Comparison of ENCODE assay signal across 8 cellular contexts in genomic region chr17:37744961-37745800, GRCh38. TPM values are rescaled to one million over a fixed set of nuclear protein-coding genes. Genes with fewer than 3 reads are reported as not detected.
DNase-seq lines count a peak whose midpoint lies in the region; ATAC-seq and TF ChIP-seq lines count a peak whose summit lies in the region.

HNF1B (minus strand) TSS chr17:37745059; CDS start chr17:37744884, 175 bp downstream.

- H3K27me3 Mint-ChIP-seq in naive B cell: peaks cover 46 to 77% (median 72%) of the 10 kb centered on the region in 3 donors

- no peaks in the 10 kb centered on the region for H3K36me3 ChIP-seq in osteoblast (ENCODE audit: insufficient read depth, low read length)

- H3K4me3 ChIP-seq in osteoblast (ENCODE audit: insufficient read depth, low read length): no peak within 1 kb of the TSS

- peaks cover 0 to 5% of the 10 kb centered on the region in 2 donors for H3K36me3 Mint-ChIP-seq in activated naive CD4-positive, alpha-beta T cell treated with anti-CD3 and anti-CD28 coated beads, Interleukin-2, amount 50 U/mL, for 72 hours
- no peaks in the 10 kb centered on the region for H3K36me3 Mint-ChIP-seq in naive B cell

- no peaks in the 10 kb centered on the region for H4K20me1 ChIP-seq in osteoblast (ENCODE audit: insufficient read depth, low read length)

- no peak within 1 kb of the TSS for H2AFZ ChIP-seq in osteoblast (ENCODE audit: low read length)

- H3K27me3 ChIP-seq in osteoblast (ENCODE audit: insufficient read depth, low read length): peaks cover 88% of the 10 kb centered on the region

- CTCF ChIA-PET in HEK293T (lab: Yijun Ruan, JAX): no interaction called here

- no peaks in the 10 kb centered on the region for H3K79me2 ChIP-seq in osteoblast (ENCODE audit: insufficient read depth, low read length)

- H3K4me3 Mint-ChIP-seq in naive B cell: peak within 1 kb of the TSS; percentile 45 to 92 (median 86)

- no peak within 1 kb of the TSS for H3K27ac Mint-ChIP-seq in activated naive CD4-positive, alpha-beta T cell treated with anti-CD3 and anti-CD28 coated beads, Interleukin-2, amount 50 U/mL, for 72 hours
- H3K27ac Mint-ChIP-seq in naive B cell: peak within 1 kb of the TSS; percentile 23 to 90 (median 84)

- H3K4me2 ChIP-seq in osteoblast (ENCODE audit: insufficient read depth, low read length): no peak within 1 kb of the TSS

- ATAC-seq in GM18511 (IDR thresholded peaks at IDR 0.05; ENCODE audit: unreplicated experiment) (peak; percentile 53), HG02642 (IDR thresholded peaks at IDR 0.05; ENCODE audit: poor library complexity, unreplicated experiment) (peak; percentile 43), naive B cell (ENCODE audit: low read depth in 2 of 2) (peak; percentile 94)
- ATAC-seq in activated naive CD4-positive, alpha-beta T cell treated with anti-CD3 and anti-CD28 coated beads, Interleukin-2, amount 50 U/mL, for 72 hours: peak; percentile 20 to 68

- no peak within 1 kb of the TSS for H3K27ac ChIP-seq in osteoblast (ENCODE audit: low read depth, low read length)

- peaks cover 34 to 43% (median 35%) of the 10 kb centered on the region in 3 donors for H3K4me1 Mint-ChIP-seq in naive B cell

- no peaks in the 10 kb centered on the region for H3K4me1 ChIP-seq in osteoblast (ENCODE audit: insufficient read depth, low read length)

- no peak for DNase-seq in activated naive CD4-positive, alpha-beta T cell treated with anti-CD3 and anti-CD28 coated beads, Interleukin-2, amount 50 U/mL, for 72 hours (ENCODE audit: low spot score in 2 of 2)
- DNase-seq in naive B cell (peak; percentile 81), middle frontal gyrus (ENCODE audit: extremely low spot score, low spot score) (no peak), osteoblast (ENCODE audit: insufficient read length, low spot score, missing footprints) (no peak), HEK293T (ENCODE audit: extremely low spot score) (no peak), GF-D8 (lab: John Stamatoyannopoulos, UW) (no peak)

- no peak for TF ChIP-seq CTCF in osteoblast (IDR thresholded peaks at IDR 0.05; ENCODE audit: extremely low read depth, low read depth, low read length)

- no peaks in the 10 kb centered on the region for H3K9me3 ChIP-seq in osteoblast (ENCODE audit: low read depth, low read length)

- POLR2A ChIA-PET in HEK293T (lab: Yijun Ruan, JAX): no interaction called here

- no peaks in the 10 kb centered on the region for H3K9me3 Mint-ChIP-seq in activated naive CD4-positive, alpha-beta T cell treated with anti-CD3 and anti-CD28 coated beads, Interleukin-2, amount 50 U/mL, for 72 hours
- no peaks in the 10 kb centered on the region for H3K9me3 Mint-ChIP-seq in naive B cell

TF ChIP-seq in HEK293T, 16 proteins besides CTCF, POLR2A, EP300 and RAD21:
- TF ChIP-seq L3MBTL2 (conservative IDR thresholded peaks at IDR 0.05): no peak
- TF ChIP-seq TARDBP (IDR thresholded peaks at IDR 0.05): no peak
- no peak for TF ChIP-seq NFRKB (IDR thresholded peaks at IDR 0.05)
- no peak for TF ChIP-seq FOXM1 (IDR thresholded peaks at IDR 0.05; ENCODE audit: borderline replicate concordance)
- TF ChIP-seq FOXA1 (IDR thresholded peaks at IDR 0.05): no peak
- TF ChIP-seq ZNF384 (IDR thresholded peaks at IDR 0.05): no peak
- no peak for TF ChIP-seq HDGF (IDR thresholded peaks at IDR 0.05; ENCODE audit: borderline replicate concordance)
- TF ChIP-seq PKNOX1 (IDR thresholded peaks at IDR 0.05): no peak
- no peak for TF ChIP-seq FOXK2 (IDR thresholded peaks at IDR 0.05)
- TF ChIP-seq ELF4 (IDR thresholded peaks at IDR 0.05): no peak

RNA-seq across cellular contexts. Expression of gene HNF1B, which starts in this region (rescaled TPM):
- 1 to 10 TPM in 1 of 2 donors, under 1 TPM in 1; 0.14 to 1.4 TPM for total RNA-seq in activated naive CD4-positive, alpha-beta T cell treated with anti-CD3 and anti-CD28 coated beads, Interleukin-2, amount 50 U/mL, for 72 hours
- polyA plus RNA-seq in naive B cell (ENCODE audit: low read depth in 6 of 6): under 1 TPM in 1 of 6 donors, not detected in 5; 0.09 TPM
- total RNA-seq in osteoblast: not detected in 2 replicates

Comparison
In these comparisons a context has a peak if more than half of its experiments do, and no peak if none do; other contexts are left out.
1. Peak in DNase-seq and ATAC-seq in naive B cell; RNA of the gene not detected or under 1 TPM.
2. ATAC-seq: peak in every context shown above with its lines; median percentile 94 in naive B cell; 53 in GM18511; 44 in activated naive CD4-positive, alpha-beta T cell treated with anti-CD3 and anti-CD28 coated beads, Interleukin-2, amount 50 U/mL, for 72 hours; 43 in HG02642.
3. H3K27ac Mint-ChIP-seq: peak in naive B cell (6 of 6); none in activated naive CD4-positive, alpha-beta T cell treated with anti-CD3 and anti-CD28 coated beads, Interleukin-2, amount 50 U/mL, for 72 hours (0 of 2).